In the genomic region with DNA sequence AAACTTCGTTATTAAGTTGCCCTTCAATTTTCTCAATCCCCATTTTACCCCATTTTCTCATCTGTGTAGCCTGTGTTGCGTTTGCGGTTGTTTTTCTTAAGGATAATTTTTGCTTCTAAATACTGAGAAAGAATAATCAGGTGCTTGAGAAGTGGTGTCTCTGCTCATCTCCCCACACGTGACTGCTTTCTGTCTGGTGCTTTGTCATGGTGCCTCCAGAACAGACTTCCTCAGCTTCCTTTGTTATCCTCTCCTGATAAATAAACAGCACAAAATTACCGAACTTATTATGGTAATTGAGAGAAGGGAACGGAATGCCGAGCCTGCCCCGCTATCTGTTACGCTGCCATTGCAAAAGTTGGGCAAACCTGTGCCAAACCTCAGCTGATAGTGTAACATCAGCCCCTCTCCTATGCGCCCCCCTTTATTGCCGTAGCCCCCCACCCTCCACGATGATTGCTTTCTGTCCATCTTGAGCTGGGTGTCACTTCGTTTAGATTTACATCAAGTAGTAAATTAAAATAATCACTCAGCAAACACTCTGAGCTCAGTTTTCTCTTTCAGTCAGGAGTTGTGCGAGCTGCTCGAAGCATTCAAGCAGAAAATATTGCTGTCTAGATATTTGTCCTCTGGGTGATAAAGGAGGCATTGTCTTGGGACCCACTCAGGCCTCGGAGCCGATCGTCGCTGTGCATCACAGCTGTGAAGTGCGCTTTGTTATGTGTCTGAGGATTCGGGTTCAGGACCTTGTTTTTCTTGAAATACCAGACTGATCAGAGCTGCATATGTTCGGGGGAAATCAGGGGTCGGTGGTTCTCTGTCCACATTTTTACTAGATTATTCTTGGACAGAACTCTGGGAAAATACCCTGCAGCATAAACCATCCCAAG, we compare ENCODE assay signal across 17 cellular contexts.
DNase-seq lines count a peak whose midpoint lies in the region; ATAC-seq, FAIRE-seq and TF ChIP-seq lines count a peak whose summit lies in the region.
"Had no signal": no experiment of that assay in that cellular context is flagged by ENCODE, and none has a peak within 500 bp of the region (broad histone marks: within the 10 kb centered on the region; RNA-seq: fewer than 3 reads in every experiment).

No MANE protein-coding gene starts in this region.

- no peaks in the 10 kb centered on the region for H3K36me3 Mint-ChIP-seq in astrocyte (ENCODE audit: low read depth, unreplicated experiment)
- H3K36me3 Mint-ChIP-seq: IgD-negative memory B cell; stimulated activated effector memory CD8-positive, alpha-beta T cell treated with anti-CD3 and anti-CD28 coated beads, Interleukin-12 subunit alpha, Interleukin-12 subunit beta, amount 100 ng/mL, for 72 hours had no signal

- H3K27me3 ChIP-seq in astrocyte (ENCODE audit: insufficient read depth, low read length): no peaks in the 10 kb centered on the region

- H3K27ac ChIP-seq in A549 (no peak overlapping the region), astrocyte (ENCODE audit: low read depth, low read length) (no peak overlapping the region)

- H3K27me3 Mint-ChIP-seq in astrocyte (ENCODE audit: low read depth, unreplicated experiment): no peaks in the 10 kb centered on the region
- H3K27me3 Mint-ChIP-seq: central memory CD8-positive, alpha-beta T cell; T-helper 17 cell had no signal

- H4K20me1 ChIP-seq in astrocyte (ENCODE audit: insufficient read depth, low read length): no peaks in the 10 kb centered on the region

- no peaks in the 10 kb centered on the region for H3K9me3 Mint-ChIP-seq in astrocyte (ENCODE audit: unreplicated experiment)

- FAIRE-seq in A549 (lab: Jason Lieb, UNC) (no peak), astrocyte (lab: Jason Lieb, UNC) (no peak), frontal cortex (lab: Jason Lieb, UNC) (no peak)

- H3K27ac Mint-ChIP-seq in astrocyte (ENCODE audit: unreplicated experiment): no peak overlapping the region
- H3K27ac Mint-ChIP-seq: IgD-negative memory B cell; stimulated activated effector memory CD8-positive, alpha-beta T cell treated with anti-CD3 and anti-CD28 coated beads, Interleukin-12 subunit alpha, Interleukin-12 subunit beta, amount 100 ng/mL, for 72 hours; T-helper 17 cell had no signal

- H3K9me3 ChIP-seq in A549: no peaks in the 10 kb centered on the region
- no peaks in the 10 kb centered on the region for H3K9me3 ChIP-seq in astrocyte (ENCODE audit: insufficient read depth, low read depth, low read length)

- peak overlapping the region; percentile 28 for H3K9ac ChIP-seq in astrocyte (ENCODE audit: low read length)

- DNase-seq in A549 (ENCODE audit: low read depth in 1 of 2, low spot score in 1 of 2) (no peak), NCI-H1436 treated with DMSO at 0.1 percent for 48 hours (lab: John Stamatoyannopoulos, UW) (peak; percentile 30), astrocyte (ENCODE audit: low read depth) (no peak), left kidney (ENCODE audit: low read depth, low spot score) (peak; percentile 57), frontal cortex (ENCODE audit: low spot score in 2 of 2) (no peak)
- DNase-seq: activated CD4-positive, alpha-beta T cell treated with anti-CD3 and anti-CD28 coated beads, Interleukin-2, amount 50 U/mL, for 1 hour; HCEC 1CT; left cardiac atrium; NCI-H2171; RPMI8226; T-helper 17 cell had no signal

- H3K79me2 ChIP-seq in astrocyte (ENCODE audit: insufficient read depth, low read length): no peaks in the 10 kb centered on the region

- no peak for TF ChIP-seq CTCF in A549 (IDR thresholded peaks at IDR 0.05)
- TF ChIP-seq CTCF in astrocyte (IDR thresholded peaks at IDR 0.05; ENCODE audit: insufficient read depth, low read depth, low read length): no peak

- no peaks in the 10 kb centered on the region for H3K36me3 ChIP-seq in astrocyte (ENCODE audit: insufficient read depth, low read length)

- ATAC-seq in A549: no peak
- no peak for ATAC-seq in HG02970 (IDR thresholded peaks at IDR 0.05; ENCODE audit: low FRiP score, unreplicated experiment)
- no peak for ATAC-seq in HG03354 (IDR thresholded peaks at IDR 0.05; ENCODE audit: poor library complexity, severe bottlenecking, unreplicated experiment)
- no peak for ATAC-seq in HG03108 (IDR thresholded peaks at IDR 0.05; ENCODE audit: unreplicated experiment)
- ATAC-seq: left cardiac atrium; stimulated activated effector memory CD8-positive, alpha-beta T cell treated with anti-CD3 and anti-CD28 coated beads, Interleukin-12 subunit alpha, Interleukin-12 subunit beta, amount 100 ng/mL, for 72 hours; T-helper 17 cell had no signal

- 0 out of 3 replicates have a peak overlapping the region, but pooled peaks have one; percentile 16 for H3K4me2 ChIP-seq in A549
- H3K4me2 ChIP-seq in astrocyte (ENCODE audit: low read length): peak overlapping the region; percentile 81

- no peaks in the 10 kb centered on the region for H3K4me1 ChIP-seq in A549
- H3K4me1 ChIP-seq in astrocyte (ENCODE audit: insufficient read depth, low read length): no peaks in the 10 kb centered on the region

- H3K4me3 Mint-ChIP-seq in astrocyte (ENCODE audit: unreplicated experiment): no peak overlapping the region
- H3K4me3 Mint-ChIP-seq: central memory CD8-positive, alpha-beta T cell; IgD-negative memory B cell; stimulated activated effector memory CD8-positive, alpha-beta T cell treated with anti-CD3 and anti-CD28 coated beads, Interleukin-12 subunit alpha, Interleukin-12 subunit beta, amount 100 ng/mL, for 72 hours; T-helper 17 cell had no signal

- CTCF ChIA-PET in A549 (lab: Yijun Ruan, JAX): interaction anchor here (0.9 to 1.1 kb wide), 2 partner anchors 10 to 26 kb away, joined by 3 to 4 read pairs; no protein-coding TSS in a partner anchor

- peak overlapping the region; percentile 53 for H2AFZ ChIP-seq in astrocyte (ENCODE audit: low read depth, low read length)

- TF ChIP-seq EP300 in A549 (IDR thresholded peaks at IDR 0.05): no peak

- no peak for TF ChIP-seq RAD21 in A549 (conservative IDR thresholded peaks at IDR 0.05 in 1 of 2, IDR thresholded peaks at IDR 0.05 in 1 of 2)

- H3K4me1 Mint-ChIP-seq in astrocyte (ENCODE audit: low read depth, unreplicated experiment): no peaks in the 10 kb centered on the region
- H3K4me1 Mint-ChIP-seq: central memory CD8-positive, alpha-beta T cell; IgD-negative memory B cell; stimulated activated effector memory CD8-positive, alpha-beta T cell treated with anti-CD3 and anti-CD28 coated beads, Interleukin-12 subunit alpha, Interleukin-12 subunit beta, amount 100 ng/mL, for 72 hours; T-helper 17 cell had no signal

- POLR2A ChIA-PET in A549 (lab: Yijun Ruan, JAX): no interaction called here

- TF ChIP-seq POLR2A in A549 (IDR thresholded peaks at IDR 0.05; ENCODE audit: low read length): no peak

- H3K4me3 ChIP-seq in A549: no peak overlapping the region
- peak overlapping the region; percentile 41 for H3K4me3 ChIP-seq in astrocyte (ENCODE audit: insufficient read depth, low read depth, low read length)

- WGBS in A549 (ENCODE audit: missing lambda C conversion rate): 36% methylated on average over 23 of the region's 23 CpGs

TF ChIP-seq in A549, 52 proteins besides CTCF, POLR2A, EP300 and RAD21:
- TF ChIP-seq ZSCAN20 (CRISPR knock-in tag; IDR thresholded peaks at IDR 0.05): no peak
- TF ChIP-seq RCOR1 (IDR thresholded peaks at IDR 0.05; ENCODE audit: low read depth, low read length): no peak
- TF ChIP-seq MYC (IDR thresholded peaks at IDR 0.05; ENCODE audit: borderline replicate concordance, low read length): no peak
- no peak for TF ChIP-seq RFX5 (IDR thresholded peaks at IDR 0.05)
- TF ChIP-seq HOXB13 (CRISPR knock-in tag; IDR thresholded peaks at IDR 0.05; ENCODE audit: low read depth): no peak
- TF ChIP-seq, protein P1, sequence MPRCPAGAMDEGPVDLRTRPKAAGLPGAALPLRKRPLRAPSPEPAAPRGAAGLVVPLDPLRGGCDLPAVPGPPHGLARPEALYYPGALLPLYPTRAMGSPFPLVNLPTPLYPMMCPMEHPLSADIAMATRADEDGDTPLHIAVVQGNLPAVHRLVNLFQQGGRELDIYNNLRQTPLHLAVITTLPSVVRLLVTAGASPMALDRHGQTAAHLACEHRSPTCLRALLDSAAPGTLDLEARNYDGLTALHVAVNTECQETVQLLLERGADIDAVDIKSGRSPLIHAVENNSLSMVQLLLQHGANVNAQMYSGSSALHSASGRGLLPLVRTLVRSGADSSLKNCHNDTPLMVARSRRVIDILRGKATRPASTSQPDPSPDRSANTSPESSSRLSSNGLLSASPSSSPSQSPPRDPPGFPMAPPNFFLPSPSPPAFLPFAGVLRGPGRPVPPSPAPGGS (IDR thresholded peaks at IDR 0.05): no peak
- no peak for TF ChIP-seq TFCP2L1 (CRISPR knock-in tag; IDR thresholded peaks at IDR 0.05)
- TF ChIP-seq CBX2 (IDR thresholded peaks at IDR 0.05; ENCODE audit: borderline replicate concordance, low read depth): no peak
- no peak for TF ChIP-seq KDM5A (IDR thresholded peaks at IDR 0.05)
- TF ChIP-seq NPAS2 (CRISPR knock-in tag; IDR thresholded peaks at IDR 0.05; ENCODE audit: borderline replicate concordance): no peak
- no peak for TF ChIP-seq MAX (IDR thresholded peaks at IDR 0.05)
- TF ChIP-seq SMC3 (IDR thresholded peaks at IDR 0.05): no peak
- TF ChIP-seq PHF8 (IDR thresholded peaks at IDR 0.05; ENCODE audit: borderline replicate concordance, low read depth): no peak
- TF ChIP-seq RARB (CRISPR knock-in tag; IDR thresholded peaks at IDR 0.05): no peak
- no peak for TF ChIP-seq MAFK (IDR thresholded peaks at IDR 0.05; ENCODE audit: partially characterized antibody)
- TF ChIP-seq SREBF2 (IDR thresholded peaks at IDR 0.05): no peak
- TF ChIP-seq POLR2AphosphoS2 (conservative IDR thresholded peaks at IDR 0.05; ENCODE audit: low read length): no peak
- no peak for TF ChIP-seq HOXA7 (CRISPR knock-in tag; IDR thresholded peaks at IDR 0.05)
- no peak for TF ChIP-seq BHLHE40 (IDR thresholded peaks at IDR 0.05; ENCODE audit: low read depth, low read length)
TF ChIP-seq in A549: peak in this region for 0.

Comparison
In these comparisons a context has a peak if more than half of its experiments do, and no peak if none do; other contexts are left out.
1. DNase-seq: peak in NCI-H1436 treated with DMSO at 0.1 percent for 48 hours (single experiment) and left kidney (single experiment); none in A549 (0 of 2), astrocyte (single experiment) and frontal cortex (0 of 2).